ENCODE assay signal across 8 cellular contexts in the genomic region with DNA sequence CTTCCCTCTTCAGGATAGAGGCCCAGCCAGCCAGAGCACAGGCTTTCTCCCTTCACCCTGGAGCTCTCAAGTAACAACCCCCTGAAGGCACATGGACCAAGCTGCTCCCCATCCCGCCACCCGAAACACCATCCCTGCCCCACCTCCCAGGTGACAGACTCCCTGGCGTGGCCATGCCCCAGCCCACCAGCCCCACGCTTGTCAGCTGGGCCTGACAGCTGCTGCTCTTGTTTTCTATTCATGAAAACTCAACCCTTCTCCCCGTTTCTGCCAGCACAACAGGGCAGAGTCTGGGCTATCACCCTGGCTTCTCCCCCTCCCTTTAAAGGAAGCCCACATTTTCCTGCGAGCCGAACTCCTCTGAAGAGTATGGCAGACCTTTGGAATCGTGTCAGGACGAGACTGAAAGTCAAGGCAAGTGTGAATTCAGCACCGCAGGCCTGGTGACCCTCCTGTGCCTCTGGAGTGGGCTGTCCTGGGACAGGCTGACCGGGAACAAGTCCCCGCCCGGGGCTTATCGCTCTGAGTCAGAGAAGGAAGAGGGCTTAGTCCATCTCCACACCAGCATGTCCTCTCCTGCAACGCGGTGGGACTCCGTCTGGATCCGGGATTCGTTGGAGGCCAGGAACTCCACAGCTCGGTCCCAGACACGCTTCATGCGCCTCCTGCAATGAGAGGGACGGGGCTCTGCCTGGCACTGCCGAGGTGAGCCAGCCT. TPM values are rescaled to one million over a fixed set of nuclear protein-coding genes. Genes with fewer than 3 reads are reported as not detected.
DNase-seq lines count a peak whose midpoint lies in the region; ATAC-seq and TF ChIP-seq lines count a peak whose summit lies in the region.

No MANE protein-coding gene starts in this region.

- no peak overlapping the region for H4K91ac ChIP-seq in trophoblast cell (ENCODE audit: low read depth, low read length)

- H3K79me1 ChIP-seq in trophoblast cell (ENCODE audit: low read length), result peaks cover 5% of the 10 kb centered on the region

- peaks cover 10% of the 10 kb centered on the region for H3K4me1 ChIP-seq in CD4-positive, CD25-positive, alpha-beta regulatory T cell (ENCODE audit: control insufficient read depth, insufficient read depth, low read length, poor library complexity, severe bottlenecking)
- peaks cover 19 to 56% (median 36%) of the 10 kb centered on the region in 3 donors for H3K4me1 ChIP-seq in esophagus squamous epithelium
- H3K4me1 ChIP-seq in trophoblast cell (ENCODE audit: control insufficient read depth in 1 of 2, insufficient read depth in 2 of 2, low read length in 2 of 2), result peaks cover 14 to 15% of the 10 kb centered on the region in 2 experiments

- intact Hi-C loops in esophagus squamous epithelium (cut with DNase I), result no loop called here

- peaks cover 29% of the 10 kb centered on the region for H3K36me3 Mint-ChIP-seq in CD4-positive, CD25-positive, alpha-beta regulatory T cell

- no peaks in the 10 kb centered on the region for H3K9me3 Mint-ChIP-seq in CD4-positive, CD25-positive, alpha-beta regulatory T cell

- no peak overlapping the region for H3K4me2 ChIP-seq in trophoblast cell (ENCODE audit: low read length)

- no peak for TF ChIP-seq CTCF in esophagus squamous epithelium (IDR thresholded peaks at IDR 0.05)

- no peak overlapping the region for H4K8ac ChIP-seq in trophoblast cell (ENCODE audit: low read depth, low read length)

- H3K79me2 ChIP-seq in trophoblast cell (ENCODE audit: control insufficient read depth, insufficient read depth, low read length, poor library complexity), result peaks cover 1% of the 10 kb centered on the region

- H2BK120ac ChIP-seq in trophoblast cell (ENCODE audit: insufficient read depth, low read length, poor library complexity), result no peak overlapping the region

- no peak overlapping the region for H4K12ac ChIP-seq in trophoblast cell (ENCODE audit: low read depth, low read length)

- no peak for ATAC-seq in CD4-positive, CD25-positive, alpha-beta regulatory T cell (ENCODE audit: low read depth in 2 of 2)
- ATAC-seq in HG03521 (IDR thresholded peaks at IDR 0.05; ENCODE audit: unreplicated experiment), result no peak

- H2BK12ac ChIP-seq in trophoblast cell (ENCODE audit: low read length), result no peak overlapping the region

- no peaks in the 10 kb centered on the region for H3K27me3 ChIP-seq in CD4-positive, CD25-positive, alpha-beta regulatory T cell (ENCODE audit: control insufficient read depth, insufficient read depth, low read length)
- H3K27me3 ChIP-seq in esophagus squamous epithelium, result no peaks in the 10 kb centered on the region
- H3K27me3 ChIP-seq in trophoblast cell (ENCODE audit: insufficient read depth, low read length), result no peaks in the 10 kb centered on the region

- WGBS in esophagus squamous epithelium, 2 donors, result 43 to 49% methylated on average over 4 to 6 of the region's 24 CpGs
- no CpG with 5 or more reads among the region's 24 CpGs for WGBS in trophoblast cell (ENCODE audit: extremely low coverage, insufficient coverage, insufficient read length)

- H2BK5ac ChIP-seq in trophoblast cell (ENCODE audit: low read depth, low read length, poor library complexity), result no peak overlapping the region

- peaks cover 0 to 22% (median 13%) of the 10 kb centered on the region in 4 donors for H3K4me1 Mint-ChIP-seq in CD4-positive, CD25-positive, alpha-beta regulatory T cell

- H3K9me3 ChIP-seq in CD4-positive, CD25-positive, alpha-beta regulatory T cell (ENCODE audit: control insufficient read depth in 2 of 2, low read length in 2 of 2), result no peaks in the 10 kb centered on the region
- H3K9me3 ChIP-seq in esophagus squamous epithelium, result no peaks in the 10 kb centered on the region
- H3K9me3 ChIP-seq in trophoblast cell (ENCODE audit: insufficient read depth, low read depth, low read length), result peaks cover under 1% of the 10 kb centered on the region

- H3K4me3 ChIP-seq in CD4-positive, CD25-positive, alpha-beta regulatory T cell (ENCODE audit: low read depth, low read length), result no peak overlapping the region
- H3K4me3 ChIP-seq in esophagus squamous epithelium, result peak overlapping the region in 1 of 4 donors; percentile 38
- H3K4me3 ChIP-seq in trophoblast cell (ENCODE audit: low read depth, low read length), result no peak overlapping the region

- H3K27ac ChIP-seq in CD4-positive, CD25-positive, alpha-beta regulatory T cell (ENCODE audit: insufficient read depth, low read length, poor library complexity, severe bottlenecking), result no peak overlapping the region
- peak overlapping the region; percentile 28 to 89 (median 76) for H3K27ac ChIP-seq in esophagus squamous epithelium
- peak overlapping the region; percentile 55 for H3K27ac ChIP-seq in trophoblast cell (ENCODE audit: low read depth, low read length)

- no peak overlapping the region for H3K18ac ChIP-seq in trophoblast cell (ENCODE audit: low read length)

- peaks cover 40% of the 10 kb centered on the region for H3K36me3 ChIP-seq in CD4-positive, CD25-positive, alpha-beta regulatory T cell (ENCODE audit: control insufficient read depth, insufficient read depth, low read length)
- H3K36me3 ChIP-seq in esophagus squamous epithelium (peaks cover 18 to 55% (median 42%) of the 10 kb centered on the region in 3 donors), trophoblast cell (ENCODE audit: control insufficient read depth in 1 of 2, insufficient read depth in 2 of 2, low read length in 2 of 2) (peaks cover 44 to 48% of the 10 kb centered on the region in 2 experiments)

- no peak overlapping the region for H3K9ac ChIP-seq in trophoblast cell (ENCODE audit: low read length)

- H3K4me3 Mint-ChIP-seq in CD4-positive, CD25-positive, alpha-beta regulatory T cell, result no peak overlapping the region

- DNase-seq in CD4-positive, CD25-positive, alpha-beta regulatory T cell, result no peak
- DNase-seq in RPMI7951 (ENCODE audit: low read depth) (peak; percentile 21), esophagus squamous epithelium (lab: John Stamatoyannopoulos, UW) (no peak), trophoblast cell (peak; percentile 27 to 42), OCI-M1 (lab: John Stamatoyannopoulos, UW) (no peak), NOMO-1 (lab: John Stamatoyannopoulos, UW; ENCODE audit: unreplicated experiment in 2 of 2) (no peak), inferior parietal cortex (ENCODE audit: extremely low spot score) (no peak)

- no peak overlapping the region for H2AFZ ChIP-seq in trophoblast cell (ENCODE audit: insufficient read depth, low read length, poor library complexity)

- no peak overlapping the region for H3K23ac ChIP-seq in trophoblast cell (ENCODE audit: low read length)

- H2AK5ac ChIP-seq in trophoblast cell (ENCODE audit: low read length), result no peak overlapping the region

- peak overlapping the region; percentile 18 for H3K14ac ChIP-seq in trophoblast cell (ENCODE audit: low read length)

- H3K27me3 Mint-ChIP-seq in CD4-positive, CD25-positive, alpha-beta regulatory T cell, result no peaks in the 10 kb centered on the region

- H3K4ac ChIP-seq in trophoblast cell (ENCODE audit: low read depth, low read length), result no peak overlapping the region

- TF ChIP-seq POLR2A in esophagus squamous epithelium (IDR thresholded peaks at IDR 0.05), result no peak

- peak overlapping the region in 2 of 3 donors; percentile 46 to 74 for H3K27ac Mint-ChIP-seq in CD4-positive, CD25-positive, alpha-beta regulatory T cell

RNA-seq across cellular contexts. Expression of a gene that starts 16.7 kb away (rescaled TPM):
- 102 TPM for total RNA-seq in CD4-positive, CD25-positive, alpha-beta regulatory T cell
- polyA plus RNA-seq in CD4-positive, CD25-positive, alpha-beta regulatory T cell, result 10 to 100 TPM; 25.7 to 36.4 (median 31.7) TPM
- 34.1 and 46.9 TPM in 2 replicates for total RNA-seq in RPMI7951 (2014; rRNA removed; shearing (Covaris generic))
- 10 to 100 TPM; 37.7 to 47.2 (median 42.3) TPM for total RNA-seq in esophagus squamous epithelium
- polyA plus RNA-seq in trophoblast cell (2013), result 28.0 TPM in 2 replicates

RNA-seq across cellular contexts. Expression of a gene that starts 25.6 kb away (rescaled TPM):
- not detected for total RNA-seq in CD4-positive, CD25-positive, alpha-beta regulatory T cell
- not detected for polyA plus RNA-seq in CD4-positive, CD25-positive, alpha-beta regulatory T cell
- total RNA-seq in RPMI7951 (2014; rRNA removed; shearing (Covaris generic)), result 0.36 and 1.1 TPM in 2 replicates
- total RNA-seq in esophagus squamous epithelium, result 1 to 10 TPM in 2 of 4 donors, under 1 TPM in 1, not detected in 1; 0.75 to 5.5 (median 1.7) TPM
- 1.4 and 1.5 TPM in 2 replicates for polyA plus RNA-seq in trophoblast cell (2013)

RNA-seq across cellular contexts. Expression of a gene that starts 31.5 kb away (rescaled TPM):
- total RNA-seq in CD4-positive, CD25-positive, alpha-beta regulatory T cell, result not detected
- not detected for polyA plus RNA-seq in CD4-positive, CD25-positive, alpha-beta regulatory T cell
- not detected in 2 replicates for total RNA-seq in RPMI7951 (2014; rRNA removed; shearing (Covaris generic))
- not detected for total RNA-seq in esophagus squamous epithelium
- 0.10 TPM in 1 of 2 replicates, not detected in the other for polyA plus RNA-seq in trophoblast cell (2013)

Comparison
In these comparisons a context has a peak if more than half of its experiments do, and no peak if none do; other contexts are left out.
1. DNase-seq: peak in RPMI7951 (single experiment) and trophoblast cell (2 of 2); none in CD4-positive, CD25-positive, alpha-beta regulatory T cell (0 of 3), esophagus squamous epithelium (single experiment), OCI-M1 (single experiment), NOMO-1 (0 of 2) and inferior parietal cortex (single experiment).